28 cellular contexts compared by ENCODE assay signal in the genomic region with DNA sequence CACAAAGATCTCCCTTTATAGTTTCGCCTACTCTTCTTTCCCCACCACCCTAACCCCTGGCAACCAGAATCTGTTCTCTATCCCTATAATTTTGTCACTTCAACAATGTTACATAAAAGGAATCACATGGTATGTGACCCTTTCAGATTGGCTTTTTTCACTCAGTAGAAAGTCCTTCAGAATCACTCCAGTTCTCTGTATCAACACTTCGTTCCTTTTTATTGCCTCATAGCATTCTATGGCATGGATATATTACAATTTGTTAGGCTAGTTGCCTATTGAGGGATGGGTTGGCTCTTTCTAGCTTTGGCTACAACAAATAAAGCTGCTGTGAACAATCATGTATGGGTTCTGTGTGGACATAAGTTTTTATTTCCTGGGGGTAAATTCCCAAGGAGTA.
DNase-seq lines count a peak whose midpoint lies in the region; ATAC-seq and TF ChIP-seq lines count a peak whose summit lies in the region.
"Had no signal": no experiment of that assay in that cellular context is flagged by ENCODE, and none has a peak within 500 bp of the region (broad histone marks: within the 10 kb centered on the region; RNA-seq: fewer than 3 reads in every experiment).

No MANE protein-coding gene starts in this region.

- H3K9me2 ChIP-seq in OCI-LY1 (ENCODE audit: low read depth, low read length) = no peaks in the 10 kb centered on the region

- peak overlapping the region; percentile 77 for H3K4me2 ChIP-seq in OCI-LY1 (ENCODE audit: low read length)
- H3K4me2 ChIP-seq: GM23338 had no signal

- H3K4me3 ChIP-seq in OCI-LY1 (ENCODE audit: low read depth, low read length, poor library complexity, severe bottlenecking) (peak overlapping the region; percentile 92), ovary (no peak overlapping the region)
- H3K4me3 ChIP-seq: GM23338, HAP-1, K562, MG63 had no signal

- no peak for TF ChIP-seq POLR2A in ovary (IDR thresholded peaks at IDR 0.05)

- 0 out of 2 replicates have a peak, but pooled peaks cover 4% of the 10 kb centered on the region for H3K79me2 ChIP-seq in OCI-LY1 (ENCODE audit: insufficient read depth, low read length)

- no peaks in the 10 kb centered on the region for H4K20me1 ChIP-seq in OCI-LY1 (ENCODE audit: insufficient read depth, low read length)

- peaks cover 2% of the 10 kb centered on the region for H3K36me3 Mint-ChIP-seq in activated naive CD8-positive, alpha-beta T cell treated with anti-CD3 and anti-CD28 coated beads, Interleukin-2, amount 50 U/mL, for 24 hours (ENCODE audit: low read depth)
- H3K36me3 Mint-ChIP-seq in activated naive CD8-positive, alpha-beta T cell treated with anti-CD3 and anti-CD28 coated beads for 36 hours = no peaks in the 10 kb centered on the region
- peaks cover 22% of the 10 kb centered on the region for H3K36me3 Mint-ChIP-seq in memory B cell
- H3K36me3 Mint-ChIP-seq: CD14-positive monocyte; CD8-positive, alpha-beta memory T cell had no signal

- no peaks in the 10 kb centered on the region for H3K9me3 Mint-ChIP-seq in activated naive CD8-positive, alpha-beta T cell treated with anti-CD3 and anti-CD28 coated beads, Interleukin-2, amount 50 U/mL, for 24 hours
- H3K9me3 Mint-ChIP-seq in activated naive CD8-positive, alpha-beta T cell treated with anti-CD3 and anti-CD28 coated beads for 36 hours = no peaks in the 10 kb centered on the region
- no peaks in the 10 kb centered on the region for H3K9me3 Mint-ChIP-seq in memory B cell
- H3K9me3 Mint-ChIP-seq: CD14-positive monocyte, GM23338 had no signal

- H3K9me3 ChIP-seq in OCI-LY1 (ENCODE audit: low read length) (no peaks in the 10 kb centered on the region), ovary (no peaks in the 10 kb centered on the region)
- H3K9me3 ChIP-seq: BE2C, HAP-1, MG63 had no signal

- peaks cover 35% of the 10 kb centered on the region for H3K36me3 ChIP-seq in OCI-LY1 (ENCODE audit: insufficient read depth, low read length)
- H3K36me3 ChIP-seq in ovary = no peaks in the 10 kb centered on the region
- H3K36me3 ChIP-seq: BE2C, HAP-1, MG63 had no signal

- H3F3A ChIP-seq in OCI-LY1 (ENCODE audit: insufficient read depth, low read length) = peaks cover 30% of the 10 kb centered on the region

- H3K4me1 Mint-ChIP-seq in activated naive CD8-positive, alpha-beta T cell treated with anti-CD3 and anti-CD28 coated beads, Interleukin-2, amount 50 U/mL, for 24 hours = peaks cover 8% of the 10 kb centered on the region
- no peaks in the 10 kb centered on the region for H3K4me1 Mint-ChIP-seq in activated naive CD8-positive, alpha-beta T cell treated with anti-CD3 and anti-CD28 coated beads for 36 hours
- H3K4me1 Mint-ChIP-seq in memory B cell = peaks cover 50% of the 10 kb centered on the region
- H3K4me1 Mint-ChIP-seq: CD8-positive, alpha-beta memory T cell had no signal

- WGBS in ovary, 3 donors = 78 to 85% (median 82%) methylated on average over 2 of the region's 2 CpGs

- H3K4me1 ChIP-seq in OCI-LY1 (ENCODE audit: insufficient read depth, low read length, severe bottlenecking) = peaks cover 92% of the 10 kb centered on the region
- peaks cover 2% of the 10 kb centered on the region for H3K4me1 ChIP-seq in ovary (ENCODE audit: insufficient read depth)
- H3K4me1 ChIP-seq: BE2C, HAP-1 had no signal

- no peak for ATAC-seq in activated naive CD8-positive, alpha-beta T cell treated with anti-CD3 and anti-CD28 coated beads, Interleukin-2, amount 50 U/mL, for 24 hours
- ATAC-seq in memory B cell (ENCODE audit: low read depth) (no peak), sciatic nerve (no peak)
- ATAC-seq: GM23338, HepG2, K562 had no signal

- TF ChIP-seq CTCF in OCI-LY1 (IDR thresholded peaks at IDR 0.05; ENCODE audit: low read length) (no peak), ovary (IDR thresholded peaks at IDR 0.05) (no peak)

- H3K27ac Mint-ChIP-seq in activated naive CD8-positive, alpha-beta T cell treated with anti-CD3 and anti-CD28 coated beads, Interleukin-2, amount 50 U/mL, for 24 hours = peak overlapping the region; percentile 3
- H3K27ac Mint-ChIP-seq in activated naive CD8-positive, alpha-beta T cell treated with anti-CD3 and anti-CD28 coated beads for 36 hours = no peak overlapping the region
- H3K27ac Mint-ChIP-seq in memory B cell = peak overlapping the region; percentile 93
- H3K27ac Mint-ChIP-seq: CD14-positive monocyte; CD8-positive, alpha-beta memory T cell; GM23338 had no signal

- H3K27ac ChIP-seq in OCI-LY1 (ENCODE audit: low read depth, low read length, poor library complexity, severe bottlenecking) = peak overlapping the region; percentile 100
- no peak overlapping the region for H3K27ac ChIP-seq in ovary
- H3K27ac ChIP-seq: 22Rv1, RWPE1 had no signal

- no peak overlapping the region for H2AFZ ChIP-seq in OCI-LY1 (ENCODE audit: low read length)
- H2AFZ ChIP-seq: GM23338 had no signal

- H3K9ac ChIP-seq in OCI-LY1 (ENCODE audit: low read length) = peak overlapping the region; percentile 94

- intact Hi-C loops in sciatic nerve (cut with DNase I) = no loop called here
- intact Hi-C loops in ovary (cut with DNase I) = no loop called here

- DNase-seq in activated naive CD8-positive, alpha-beta T cell treated with anti-CD3 and anti-CD28 coated beads, Interleukin-2, amount 50 U/mL, for 24 hours = no peak
- DNase-seq in activated naive CD8-positive, alpha-beta T cell treated with anti-CD3 and anti-CD28 coated beads for 36 hours = no peak
- DNase-seq in memory B cell (ENCODE audit: low spot score in 2 of 2) (no peak), sciatic nerve (ENCODE audit: low spot score) (no peak), GM03348 (ENCODE audit: low spot score) (no peak), middle frontal gyrus (ENCODE audit: extremely low spot score, low spot score) (no peak), ovary (no peak)
- DNase-seq: BE2C; CD8-positive, alpha-beta memory T cell; DMS 273 treated with DMSO at 0.1 percent for 48 hours; DMS79; EL; GF-D8; MG63; NCI-H2029; NCI-H446; NCI-H524 treated with DMSO at 0.1 percent for 48 hours; NCI-H774; NK-92 treated with Interleukin-12 subunit alpha and Interleukin-12 subunit beta, amount 100 ng/mL, for 24 hours; SHP77 had no signal

- no peaks in the 10 kb centered on the region for H3K27me3 ChIP-seq in OCI-LY1 (ENCODE audit: insufficient read depth, low read length)
- no peaks in the 10 kb centered on the region for H3K27me3 ChIP-seq in ovary
- H3K27me3 ChIP-seq: BE2C had no signal

- TF ChIP-seq EP300 in ovary (IDR thresholded peaks at IDR 0.05) = no peak

- peaks cover 2% of the 10 kb centered on the region for H3K27me3 Mint-ChIP-seq in activated naive CD8-positive, alpha-beta T cell treated with anti-CD3 and anti-CD28 coated beads, Interleukin-2, amount 50 U/mL, for 24 hours
- H3K27me3 Mint-ChIP-seq in activated naive CD8-positive, alpha-beta T cell treated with anti-CD3 and anti-CD28 coated beads for 36 hours = peaks cover 4% of the 10 kb centered on the region
- H3K27me3 Mint-ChIP-seq in memory B cell = no peaks in the 10 kb centered on the region

- H3K4me3 Mint-ChIP-seq in activated naive CD8-positive, alpha-beta T cell treated with anti-CD3 and anti-CD28 coated beads, Interleukin-2, amount 50 U/mL, for 24 hours = no peak overlapping the region
- H3K4me3 Mint-ChIP-seq in activated naive CD8-positive, alpha-beta T cell treated with anti-CD3 and anti-CD28 coated beads for 36 hours = no peak overlapping the region
- H3K4me3 Mint-ChIP-seq in memory B cell = peak overlapping the region; percentile 83
- H3K4me3 Mint-ChIP-seq: CD14-positive monocyte; CD8-positive, alpha-beta memory T cell; GM23338 had no signal
